ENCODE assay signal across 8 cellular contexts in the genomic region with DNA sequence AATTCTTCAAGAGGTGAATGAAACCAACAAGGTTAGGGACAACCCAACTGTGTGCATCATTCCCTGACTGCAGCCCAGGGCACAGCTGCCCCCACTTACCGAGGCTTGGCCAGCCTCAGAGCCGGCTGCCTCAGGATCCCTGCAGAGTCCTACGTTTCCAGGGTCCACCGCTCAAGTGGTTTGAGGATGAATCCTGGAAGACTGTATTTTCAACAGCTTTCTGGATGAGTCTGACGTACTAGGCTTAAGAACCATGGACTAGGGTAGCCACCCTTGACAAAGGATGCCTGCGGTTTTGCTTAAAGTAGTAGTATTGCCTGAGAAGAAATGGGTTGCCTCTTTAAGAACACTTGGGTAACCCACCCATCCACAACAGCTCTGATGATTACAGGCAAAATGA.
"Had no signal": no experiment of that assay in that cellular context is flagged by ENCODE, and none has a peak within 500 bp of the region (broad histone marks: within the 10 kb centered on the region; RNA-seq: fewer than 3 reads in every experiment).

No MANE protein-coding gene starts in this region.

- H3K27ac ChIP-seq: HL-60 had no signal

- DNase-seq: IMR-90, KBM-7, KG1 had no signal

- H3K9me3 Mint-ChIP-seq: IgD-negative memory B cell had no signal

- FAIRE-seq: HepG2, HTR-8/SVneo, K562 had no signal

- H3K4me3 Mint-ChIP-seq: IgD-negative memory B cell had no signal

- H3K4me3 ChIP-seq: K562 had no signal

- H3K4me1 Mint-ChIP-seq: IgD-negative memory B cell had no signal

- H3K27me3 Mint-ChIP-seq: IgD-negative memory B cell had no signal

- ATAC-seq: HepG2, K562 had no signal
